ENCODE assay signal across 25 cellular contexts in the genomic region with DNA sequence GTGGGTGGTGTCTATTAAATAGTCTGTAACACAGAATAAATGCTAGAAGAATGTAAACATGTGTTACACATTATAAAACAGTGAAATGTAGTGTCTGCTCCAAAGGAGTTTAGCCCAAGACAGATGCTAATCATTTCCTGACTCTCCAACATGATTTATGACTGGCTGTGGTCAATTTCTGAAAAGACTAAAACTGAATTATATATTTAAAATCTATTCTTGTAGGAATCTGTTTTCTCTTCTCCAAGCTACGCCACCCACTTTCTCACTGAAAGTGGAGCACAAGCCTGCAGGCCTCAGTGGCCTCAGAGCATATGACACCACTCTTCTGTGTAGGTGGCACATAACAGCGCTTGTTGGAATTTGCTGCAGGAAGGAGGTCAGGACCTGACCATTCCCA. TPM values are rescaled to one million over a fixed set of nuclear protein-coding genes. Genes with fewer than 3 reads are reported as not detected.
DNase-seq lines count a peak whose midpoint lies in the region; ATAC-seq and TF ChIP-seq lines count a peak whose summit lies in the region.
"Had no signal": no experiment of that assay in that cellular context is flagged by ENCODE, and none has a peak within 500 bp of the region (broad histone marks: within the 10 kb centered on the region; RNA-seq: fewer than 3 reads in every experiment).

No MANE protein-coding gene starts in this region.

- TF ChIP-seq CTCF in Panc1 (IDR thresholded peaks at IDR 0.05): no peak

- no peaks in the 10 kb centered on the region for H3K9me3 ChIP-seq in Panc1 (ENCODE audit: control insufficient read depth, insufficient read depth, low read depth, low read length)
- H3K9me3 ChIP-seq: ascending aorta, stomach had no signal

- no TSS peak for BruUV-seq in Panc1 (replicated peaks; lab: Mats Ljungman, UMichigan)

- H3K4me1 ChIP-seq in Panc1 (ENCODE audit: control insufficient read depth, insufficient read depth, low read length): peaks cover 27% of the 10 kb centered on the region

- in situ Hi-C loops in Panc1 (cut with HindIII; ENCODE audit: low pct_unique_long_range_greater_than_20kb, low sequenced_read_pairs): no loop called here

- H3K27me3 ChIP-seq in Panc1 (ENCODE audit: control insufficient read depth, insufficient read depth, low read length): no peaks in the 10 kb centered on the region
- H3K27me3 ChIP-seq: ascending aorta, hepatocyte, stomach had no signal

- H3K27ac ChIP-seq in Panc1 (ENCODE audit: low read length): peak overlapping the region; percentile 73
- H3K27ac ChIP-seq: ascending aorta, epithelial cell of prostate, hepatocyte, stomach, WERI-Rb-1 had no signal

- H3K4me3 ChIP-seq in Panc1 (ENCODE audit: low read depth in 2 of 2, low read length in 2 of 2): no peak overlapping the region
- H3K4me3 ChIP-seq: ascending aorta, hepatocyte, stomach had no signal

- H3K36me3 ChIP-seq in Panc1 (ENCODE audit: control insufficient read depth, insufficient read depth, low read length): no peaks in the 10 kb centered on the region
- H3K36me3 ChIP-seq: ascending aorta, stomach, WERI-Rb-1 had no signal

- POLR2A ChIA-PET in Panc1 (lab: Charles Lee): no interaction called here

- ATAC-seq in Panc1 (no peak), HG03135 (IDR thresholded peaks at IDR 0.05; ENCODE audit: unreplicated experiment) (no peak)
- ATAC-seq: activated T-helper 17 cell treated with anti-CD3 and anti-CD28 coated beads, Interleukin-2, amount 50 U/mL, for 72 hours; naive thymus-derived CD8-positive, alpha-beta T cell had no signal

- DNase-seq in H4 (ENCODE audit: low spot score) (peak; percentile 23), Panc1 (ENCODE audit: low read depth, low spot score) (no peak), fibroblast of gingiva (ENCODE audit: low read depth) (peak; percentile 15), renal cortical epithelial cell (ENCODE audit: low read depth) (peak; percentile 37), NCI-H2196 (lab: John Stamatoyannopoulos, UW; ENCODE audit: unreplicated experiment) (no peak), HK-2 (ENCODE audit: unreplicated experiment) (no peak), HCEC 1CT (no peak)
- DNase-seq: activated CD4-positive, alpha-beta T cell treated with anti-CD3 and anti-CD28 coated beads, Interleukin-2, amount 50 U/mL, for 4 hours; activated CD8-positive, alpha-beta memory T cell treated with anti-CD3 and anti-CD28 coated beads, Interleukin-2, amount 50 U/mL, for 4 hours; CD4-positive, CD25-positive, alpha-beta regulatory T cell; left ventricle myocardium superior; naive thymus-derived CD8-positive, alpha-beta T cell; NCI-H1092; NCI-H187; NCI-H2171 treated with DMSO at 0.1 percent for 48 hours; NCI-H526 treated with DMSO at 0.1 percent for 48 hours; retina; stomach; WERI-Rb-1 had no signal

- CTCF ChIA-PET in Panc1 (lab: Charles Lee): no interaction called here

- intact Hi-C loops in Panc1 (cut with micrococcal nuclease; ENCODE audit: unreplicated experiment): no loop called here

RNA-seq across cellular contexts. Expression of gene CTTNBP2, which starts 44.4 kb away (rescaled TPM):
- total RNA-seq in H4 (2014; rRNA removed; shearing (Covaris generic)): 2.4 and 4.8 TPM in 2 replicates
- total RNA-seq in Panc1 (2021; ENCODE audit: unreplicated experiment) (1.0 TPM), renal cortical epithelial cell (4.3 and 47.5 TPM in 2 replicates)
- 0.21 TPM for polyA plus RNA-seq in Panc1 (2012; ENCODE audit: insufficient read length)
- total RNA-seq: CD4-positive, CD25-positive, alpha-beta regulatory T cell; G401 had no signal
- polyA plus RNA-seq: CD4-positive, CD25-positive, alpha-beta regulatory T cell; naive thymus-derived CD8-positive, alpha-beta T cell had no signal

Comparison
In these comparisons a context has a peak if more than half of its experiments do, and no peak if none do; other contexts are left out.
1. DNase-seq: peak in H4 (single experiment), fibroblast of gingiva (single experiment) and renal cortical epithelial cell (single experiment); none in Panc1 (single experiment), NCI-H2196 (single experiment), HK-2 (single experiment) and HCEC 1CT (single experiment).